Comparison of ENCODE assay signal across 8 cellular contexts in genomic region chr19:11505032-11505503, GRCh38. TPM values are rescaled to one million over a fixed set of nuclear protein-coding genes. Genes with fewer than 3 reads are reported as not detected.
DNase-seq lines count a peak whose midpoint lies in the region; ATAC-seq and TF ChIP-seq lines count a peak whose summit lies in the region.

No MANE protein-coding gene starts in this region.

- H3K79me2 ChIP-seq in HCT116 (ENCODE audit: insufficient read depth, low read length), result peaks cover 6% of the 10 kb centered on the region; the same call in 1 of the 2 replicates
- H3K79me2 ChIP-seq in MM.1S (ENCODE audit: low read length), result peaks cover 14% of the 10 kb centered on the region

- H3K4me2 ChIP-seq in HCT116 (ENCODE audit: low read length), result peak overlapping the region; percentile 94
- H3K4me2 ChIP-seq in MM.1S (ENCODE audit: low read depth, low read length), result peak overlapping the region; percentile 100

- TF ChIP-seq POLR2A in HCT116 (IDR thresholded peaks at IDR 0.05; ENCODE audit: borderline replicate concordance, extremely low read depth, insufficient read depth, insufficient read length), result peak; percentile 12

- TF ChIP-seq CTCF in HCT116 (IDR thresholded peaks at IDR 0.05 in 2 of 3, conservative IDR thresholded peaks at IDR 0.05 in 1 of 3; ENCODE audit: borderline replicate concordance in 1 of 3, insufficient read depth in 1 of 3, low read depth in 2 of 3, low read length in 2 of 3) (no peak), MM.1S (IDR thresholded peaks at IDR 0.05; ENCODE audit: low read length) (no peak), foreskin keratinocyte (conservative IDR thresholded peaks at IDR 0.05) (no peak)

- peak overlapping the region; percentile 89 for H3K27ac ChIP-seq in HCT116 (ENCODE audit: low read depth, low read length)
- peak overlapping the region; percentile 74; the same call in 1 of the 2 replicates for H3K27ac ChIP-seq in MM.1S (ENCODE audit: low read length)
- H3K27ac ChIP-seq in foreskin keratinocyte, result peak overlapping the region; percentile 60

- intact Hi-C loops in HCT116 (cut with micrococcal nuclease), result loop anchor here (2.0 kb wide), 1 partner anchor 24 kb away; the partner anchor contains the start of gene ECSIT

- H2AFZ ChIP-seq in HCT116 (ENCODE audit: low read depth, low read length, poor library complexity, severe bottlenecking), result no peak overlapping the region
- peak overlapping the region; percentile 76 for H2AFZ ChIP-seq in MM.1S (ENCODE audit: low read length)
- peak overlapping the region; percentile 1 for H2AFZ ChIP-seq in neuron (ENCODE audit: low read depth, low read length)

- H3K36me3 ChIP-seq in ES-I3 (ENCODE audit: insufficient read depth, low read length), result no peaks in the 10 kb centered on the region
- no peaks in the 10 kb centered on the region for H3K36me3 ChIP-seq in HCT116 (ENCODE audit: control insufficient read depth in 1 of 2, insufficient read depth in 2 of 2, low read length in 2 of 2)
- H3K36me3 ChIP-seq in MM.1S (replicated peaks; ENCODE audit: insufficient read depth, low read length), result no peaks in the 10 kb centered on the region
- H3K36me3 ChIP-seq in neuron (ENCODE audit: insufficient read depth, low read length), result peaks cover 2% of the 10 kb centered on the region

- TF ChIP-seq RAD21 in HCT116 (IDR thresholded peaks at IDR 0.05; ENCODE audit: low read depth), result no peak

- no peaks in the 10 kb centered on the region for H3K9me3 ChIP-seq in ES-I3 (ENCODE audit: control insufficient read depth, insufficient read depth, low read length)
- no peaks in the 10 kb centered on the region for H3K9me3 ChIP-seq in HCT116 (ENCODE audit: control insufficient read depth in 1 of 2, insufficient read depth in 1 of 2, low read depth in 1 of 2, low read length in 2 of 2)
- no peaks in the 10 kb centered on the region for H3K9me3 ChIP-seq in MM.1S (replicated peaks; ENCODE audit: insufficient read depth, low read length)
- H3K9me3 ChIP-seq in neuron (ENCODE audit: low read length), result no peaks in the 10 kb centered on the region

- POLR2A ChIA-PET in HCT116 (lab: Charles Lee), result interaction anchor here (1.0 kb wide), 1 partner anchor 124 kb away, joined by 3 read pairs; no protein-coding TSS in a partner anchor

- peak overlapping the region; percentile 65 to 80 for H3K4me3 ChIP-seq in HCT116 (replicated peaks in 1 of 2; ENCODE audit: low read depth in 1 of 2, low read length in 2 of 2)
- H3K4me3 ChIP-seq in MM.1S (ENCODE audit: low read length), result peak overlapping the region; percentile 69
- H3K4me3 ChIP-seq in neuron (ENCODE audit: low read length), result peak overlapping the region; percentile 87

- peak overlapping the region; percentile 69 for H3K9ac ChIP-seq in ES-I3 (ENCODE audit: low read depth, low read length)
- H3K9ac ChIP-seq in HCT116 (ENCODE audit: low read length), result peak overlapping the region; percentile 87
- peak overlapping the region; percentile 90 for H3K9ac ChIP-seq in MM.1S (ENCODE audit: low read length)

- peak; percentile 96 for ATAC-seq in HCT116
- peak; percentile 92 for ATAC-seq in foreskin keratinocyte

- no peaks in the 10 kb centered on the region; the same call in 1 of the 2 replicates for H3K4me1 ChIP-seq in ES-I3 (ENCODE audit: insufficient read depth, low read length)
- H3K4me1 ChIP-seq in HCT116 (ENCODE audit: control insufficient read depth in 1 of 2, insufficient read depth in 2 of 2, low read length in 2 of 2), result peaks cover 0 to 13% of the 10 kb centered on the region in 2 experiments; a peak in 2 of 4 replicates
- no peaks in the 10 kb centered on the region for H3K4me1 ChIP-seq in MM.1S (ENCODE audit: low read length)
- H3K4me1 ChIP-seq in foreskin keratinocyte, result no peaks in the 10 kb centered on the region
- peaks cover 10% of the 10 kb centered on the region for H3K4me1 ChIP-seq in neuron (ENCODE audit: insufficient read depth, low read length)

- CTCF ChIA-PET in HCT116 (lab: Charles Lee), result no interaction called here

- H3K27me3 ChIP-seq in HCT116 (ENCODE audit: insufficient read depth, low read length) (no peaks in the 10 kb centered on the region), MM.1S (replicated peaks; ENCODE audit: insufficient read depth, low read length) (no peaks in the 10 kb centered on the region), foreskin keratinocyte (no peaks in the 10 kb centered on the region), neuron (ENCODE audit: insufficient read depth, low read length) (no peaks in the 10 kb centered on the region)

- H3K9me2 ChIP-seq in HCT116 (ENCODE audit: insufficient read depth), result no peaks in the 10 kb centered on the region
- H3K9me2 ChIP-seq in MM.1S (replicated peaks; ENCODE audit: insufficient read depth, low read length), result no peaks in the 10 kb centered on the region

- BruUV-seq in HCT116 (replicated peaks; lab: Mats Ljungman, UMichigan), result no TSS peak

- peak; percentile 90 for DNase-seq in HCT116 (ENCODE audit: low read depth, low spot score)
- DNase-seq in MM.1S, result peak; percentile 96
- peak; percentile 24 for DNase-seq in SIG-M5 (lab: John Stamatoyannopoulos, UW)
- peak; percentile 91 for DNase-seq in activated gamma-delta T cell treated with anti-CD3 and anti-CD28 coated beads, Interleukin-2, amount 50 U/mL, for 16 hours (ENCODE audit: low read depth)
- DNase-seq in foreskin keratinocyte, result peak; percentile 75 to 89
- DNase-seq in stromal cell of bone marrow (ENCODE audit: low read depth), result peak; percentile 92

- RAD21 ChIA-PET in HCT116 (lab: Charles Lee; ENCODE audit: low non-redundant PET in 1 of 2, low total read pairs in 2 of 2, uncharacterized antibody in 2 of 2, unreplicated experiment in 2 of 2), result no interaction called here

- 0 out of 2 replicates have a peak, but pooled peaks cover 5% of the 10 kb centered on the region for H3F3A ChIP-seq in MM.1S (ENCODE audit: insufficient read depth, low read length)

- H4K20me1 ChIP-seq in HCT116 (ENCODE audit: insufficient read depth), result no peaks in the 10 kb centered on the region
- no peaks in the 10 kb centered on the region for H4K20me1 ChIP-seq in MM.1S (ENCODE audit: insufficient read depth, low read length)

TF ChIP-seq in HCT116, 20 proteins besides CTCF, POLR2A, EP300 and RAD21:
- TF ChIP-seq, protein P1, sequence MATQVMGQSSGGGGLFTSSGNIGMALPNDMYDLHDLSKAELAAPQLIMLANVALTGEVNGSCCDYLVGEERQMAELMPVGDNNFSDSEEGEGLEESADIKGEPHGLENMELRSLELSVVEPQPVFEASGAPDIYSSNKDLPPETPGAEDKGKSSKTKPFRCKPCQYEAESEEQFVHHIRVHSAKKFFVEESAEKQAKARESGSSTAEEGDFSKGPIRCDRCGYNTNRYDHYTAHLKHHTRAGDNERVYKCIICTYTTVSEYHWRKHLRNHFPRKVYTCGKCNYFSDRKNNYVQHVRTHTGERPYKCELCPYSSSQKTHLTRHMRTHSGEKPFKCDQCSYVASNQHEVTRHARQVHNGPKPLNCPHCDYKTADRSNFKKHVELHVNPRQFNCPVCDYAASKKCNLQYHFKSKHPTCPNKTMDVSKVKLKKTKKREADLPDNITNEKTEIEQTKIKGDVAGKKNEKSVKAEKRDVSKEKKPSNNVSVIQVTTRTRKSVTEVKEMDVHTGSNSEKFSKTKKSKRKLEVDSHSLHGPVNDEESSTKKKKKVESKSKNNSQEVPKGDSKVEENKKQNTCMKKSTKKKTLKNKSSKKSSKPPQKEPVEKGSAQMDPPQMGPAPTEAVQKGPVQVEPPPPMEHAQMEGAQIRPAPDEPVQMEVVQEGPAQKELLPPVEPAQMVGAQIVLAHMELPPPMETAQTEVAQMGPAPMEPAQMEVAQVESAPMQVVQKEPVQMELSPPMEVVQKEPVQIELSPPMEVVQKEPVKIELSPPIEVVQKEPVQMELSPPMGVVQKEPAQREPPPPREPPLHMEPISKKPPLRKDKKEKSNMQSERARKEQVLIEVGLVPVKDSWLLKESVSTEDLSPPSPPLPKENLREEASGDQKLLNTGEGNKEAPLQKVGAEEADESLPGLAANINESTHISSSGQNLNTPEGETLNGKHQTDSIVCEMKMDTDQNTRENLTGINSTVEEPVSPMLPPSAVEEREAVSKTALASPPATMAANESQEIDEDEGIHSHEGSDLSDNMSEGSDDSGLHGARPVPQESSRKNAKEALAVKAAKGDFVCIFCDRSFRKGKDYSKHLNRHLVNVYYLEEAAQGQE (IDR thresholded peaks at IDR 0.05; ENCODE audit: low read depth), result no peak
- TF ChIP-seq SP1 (IDR thresholded peaks at IDR 0.05; ENCODE audit: low read depth), result peak; percentile 70
- peak; percentile 91 for TF ChIP-seq EGR1 (IDR thresholded peaks at IDR 0.05; ENCODE audit: low read depth)
- no peak for TF ChIP-seq CBX3 (IDR thresholded peaks at IDR 0.05; ENCODE audit: low read depth)
- peak; percentile 50 for TF ChIP-seq POLR2AphosphoS5 (IDR thresholded peaks at IDR 0.05; ENCODE audit: low read depth, low read length)

RNA-seq across cellular contexts. Expression of gene ZNF653, which starts 0.6 kb away (rescaled TPM):
- total RNA-seq in HCT116 (2021; ENCODE audit: unreplicated experiment) (16.1 TPM), foreskin keratinocyte (4.0 and 4.5 TPM in 2 replicates)
- 14.3 and 15.9 TPM in 2 replicates for polyA plus RNA-seq in HCT116 (2012)
- 3.0 and 4.2 TPM in 2 replicates for polyA plus RNA-seq in foreskin keratinocyte

RNA-seq across cellular contexts. Expression of gene ECSIT, which starts 23.9 kb away (rescaled TPM):
- 52.8 TPM for total RNA-seq in HCT116 (2021; ENCODE audit: unreplicated experiment)
- polyA plus RNA-seq in HCT116 (2012), result 39.4 and 52.9 TPM in 2 replicates
- 28.6 and 29.9 TPM in 2 replicates for total RNA-seq in foreskin keratinocyte
- 37.0 and 40.6 TPM in 2 replicates for polyA plus RNA-seq in foreskin keratinocyte

RNA-seq across cellular contexts. Expression of gene ELAVL3, which starts 24.2 kb away (rescaled TPM):
- total RNA-seq in HCT116 (2021; ENCODE audit: unreplicated experiment) (0.05 TPM), foreskin keratinocyte (not detected in 2 replicates)
- 0.05 and 0.20 TPM in 2 replicates for polyA plus RNA-seq in HCT116 (2012)
- not detected in 2 replicates for polyA plus RNA-seq in foreskin keratinocyte

RNA-seq across cellular contexts. Expression of gene CNN1, which starts 33.6 kb away (rescaled TPM):
- total RNA-seq in HCT116 (2021; ENCODE audit: unreplicated experiment), result 0.64 TPM
- polyA plus RNA-seq in HCT116 (2012), result 0.20 and 0.26 TPM in 2 replicates
- total RNA-seq in foreskin keratinocyte, result not detected in 2 replicates
- 0.03 TPM in 1 of 2 replicates, not detected in the other for polyA plus RNA-seq in foreskin keratinocyte

RNA-seq across cellular contexts. Expression of gene ELOF1, which starts 54.0 kb away (rescaled TPM):
- total RNA-seq in HCT116 (2021; ENCODE audit: unreplicated experiment) (74.5 TPM), foreskin keratinocyte (79.1 and 83.8 TPM in 2 replicates)
- polyA plus RNA-seq in HCT116 (2012), result 49.0 and 58.0 TPM in 2 replicates
- 115 and 118 TPM in 2 replicates for polyA plus RNA-seq in foreskin keratinocyte

Comparison
In these comparisons a context has a peak if more than half of its experiments do, and no peak if none do; other contexts are left out.
1. Peak in every context shown above with its lines: DNase-seq, ATAC-seq, H3K4me3 ChIP-seq and H3K27ac ChIP-seq.
2. DNase-seq: peak in every context shown above with its lines; median percentile 96 in MM.1S; 92 in stromal cell of bone marrow; 91 in activated gamma-delta T cell treated with anti-CD3 and anti-CD28 coated beads, Interleukin-2, amount 50 U/mL, for 16 hours; 90 in HCT116; 82 in foreskin keratinocyte; 24 in SIG-M5.